ENCODE assay signal across 24 cellular contexts in genomic region chr10:79272353-79272752, GRCh38.
DNase-seq lines count a peak whose midpoint lies in the region; ATAC-seq, FAIRE-seq and TF ChIP-seq lines count a peak whose summit lies in the region.
"Had no signal": no experiment of that assay in that cellular context is flagged by ENCODE, and none has a peak within 500 bp of the region (broad histone marks: within the 10 kb centered on the region; RNA-seq: fewer than 3 reads in every experiment).

No MANE protein-coding gene starts in this region.

- WGBS in suprapubic skin = 84% methylated on average over 13 of the region's 13 CpGs

- intact Hi-C loops in left cardiac atrium (cut with DNase I) = loop anchor here in 1 of 2 donors (10.0 kb wide), 1 partner anchor 48 kb away; no protein-coding TSS in a partner anchor
- intact Hi-C loops in natural killer cell (cut with micrococcal nuclease) = no loop called here
- intact Hi-C loops in uterus (cut with DNase I; ENCODE audit: low total_unique reads) = no loop called here

- H3K27me3 ChIP-seq in cardiac muscle cell (no peaks in the 10 kb centered on the region), suprapubic skin (no peaks in the 10 kb centered on the region), uterus (no peaks in the 10 kb centered on the region)
- H3K27me3 ChIP-seq: adrenal gland, spleen had no signal

- no peak for TF ChIP-seq POLR2A in suprapubic skin (IDR thresholded peaks at IDR 0.05)
- TF ChIP-seq POLR2A in uterus (IDR thresholded peaks at IDR 0.05) = no peak

- H3K27ac Mint-ChIP-seq in activated T-helper 17 cell treated with anti-CD3 and anti-CD28 coated beads, Interleukin-2, amount 50 U/mL, for 72 hours = peak overlapping the region; percentile 54
- H3K27ac Mint-ChIP-seq in natural killer cell = no peak overlapping the region
- H3K27ac Mint-ChIP-seq: activated CD4-positive, alpha-beta T cell treated with anti-CD3 and anti-CD28 coated beads for 36 hours; nephron progenitor cell had no signal

- H3K27me3 Mint-ChIP-seq in activated T-helper 17 cell treated with anti-CD3 and anti-CD28 coated beads, Interleukin-2, amount 50 U/mL, for 72 hours = no peaks in the 10 kb centered on the region
- H3K27me3 Mint-ChIP-seq in natural killer cell (ENCODE audit: low read depth in 2 of 2) = no peaks in the 10 kb centered on the region
- H3K27me3 Mint-ChIP-seq: activated CD4-positive, alpha-beta T cell treated with anti-CD3 and anti-CD28 coated beads for 36 hours had no signal

- no peak for ATAC-seq in left cardiac atrium
- ATAC-seq in activated T-helper 17 cell treated with anti-CD3 and anti-CD28 coated beads, Interleukin-2, amount 50 U/mL, for 72 hours (replicated peaks) = no peak
- peak; percentile 5 to 63 (median 21) for ATAC-seq in natural killer cell
- ATAC-seq in HG03520 (IDR thresholded peaks at IDR 0.05; ENCODE audit: unreplicated experiment) = no peak
- ATAC-seq: activated CD4-positive, alpha-beta T cell treated with anti-CD3 and anti-CD28 coated beads for 36 hours; HCT116 had no signal

- H3K4me1 ChIP-seq in cardiac muscle cell (ENCODE audit: low read depth) = peaks cover 37% of the 10 kb centered on the region
- H3K4me1 ChIP-seq in suprapubic skin = peaks cover 86% of the 10 kb centered on the region
- H3K4me1 ChIP-seq in uterus = peaks cover 0 to 20% of the 10 kb centered on the region in 2 donors

- FAIRE-seq in HTR-8/SVneo (lab: Jason Lieb, UNC) = no peak

- TF ChIP-seq CTCF in cardiac muscle cell (IDR thresholded peaks at IDR 0.05; ENCODE audit: low read depth, low read length) (no peak), natural killer cell (IDR thresholded peaks at IDR 0.05) (no peak), suprapubic skin (IDR thresholded peaks at IDR 0.05) (no peak), uterus (IDR thresholded peaks at IDR 0.05) (no peak)

- no peak overlapping the region for H3K4me3 Mint-ChIP-seq in activated T-helper 17 cell treated with anti-CD3 and anti-CD28 coated beads, Interleukin-2, amount 50 U/mL, for 72 hours
- H3K4me3 Mint-ChIP-seq in natural killer cell = no peak overlapping the region
- H3K4me3 Mint-ChIP-seq: activated CD4-positive, alpha-beta T cell treated with anti-CD3 and anti-CD28 coated beads for 36 hours; nephron progenitor cell had no signal

- H3K36me3 ChIP-seq in cardiac muscle cell = peaks cover 8% of the 10 kb centered on the region
- H3K36me3 ChIP-seq in suprapubic skin = peaks cover 13% of the 10 kb centered on the region
- H3K36me3 ChIP-seq in uterus = no peaks in the 10 kb centered on the region

- TF ChIP-seq EP300 in suprapubic skin (IDR thresholded peaks at IDR 0.05) = no peak

- H3K9me3 ChIP-seq in cardiac muscle cell (ENCODE audit: low read depth) (no peaks in the 10 kb centered on the region), suprapubic skin (no peaks in the 10 kb centered on the region), uterus (no peaks in the 10 kb centered on the region)
- H3K9me3 ChIP-seq: adrenal gland, prostate gland, spleen had no signal

- no peak overlapping the region for H3K4me3 ChIP-seq in cardiac muscle cell
- H3K4me3 ChIP-seq in suprapubic skin = no peak overlapping the region
- no peak overlapping the region for H3K4me3 ChIP-seq in uterus
- H3K4me3 ChIP-seq: adrenal gland, prostate gland, spleen had no signal

- peaks cover 24% of the 10 kb centered on the region for H3K36me3 Mint-ChIP-seq in activated T-helper 17 cell treated with anti-CD3 and anti-CD28 coated beads, Interleukin-2, amount 50 U/mL, for 72 hours (ENCODE audit: low read depth)
- H3K36me3 Mint-ChIP-seq in natural killer cell = no peaks in the 10 kb centered on the region

- peaks cover 11% of the 10 kb centered on the region for H3K4me1 Mint-ChIP-seq in activated T-helper 17 cell treated with anti-CD3 and anti-CD28 coated beads, Interleukin-2, amount 50 U/mL, for 72 hours
- peaks cover 44 to 62% of the 10 kb centered on the region in 2 donors for H3K4me1 Mint-ChIP-seq in natural killer cell

- DNase-seq in cardiac muscle cell (ENCODE audit: low read depth in 1 of 2, low spot score in 1 of 2) (no peak), left cardiac atrium (no peak), natural killer cell (no peak), suprapubic skin (ENCODE audit: low spot score in 2 of 2) (no peak), uterus (no peak), HTR-8/SVneo (ENCODE audit: insufficient read length, low spot score) (no peak)
- DNase-seq: activated CD4-positive, alpha-beta T cell treated with anti-CD3 and anti-CD28 coated beads for 36 hours; activated CD8-positive, alpha-beta memory T cell treated with anti-CD3 and anti-CD28 coated beads, Interleukin-2, amount 50 U/mL, for 48 hours; activated gamma-delta T cell treated with Interleukin-2 at 50 U/mL for 16 hours; adrenal gland; erythroblast; foreskin melanocyte; mesenchymal stem cell; NCI-H1436 treated with DMSO at 0.1 percent for 48 hours; NCI-H526 treated with DMSO at 0.1 percent for 48 hours; nephron progenitor cell; spleen; stimulated activated CD4-positive, alpha-beta T cell treated with anti-CD3 and anti-CD28 coated beads, Interleukin-4, amount 100 ng/mL, for 24 hours; SW 1271 had no signal

- no peaks in the 10 kb centered on the region for H3K9me3 Mint-ChIP-seq in activated T-helper 17 cell treated with anti-CD3 and anti-CD28 coated beads, Interleukin-2, amount 50 U/mL, for 72 hours
- no peaks in the 10 kb centered on the region for H3K9me3 Mint-ChIP-seq in natural killer cell
- H3K9me3 Mint-ChIP-seq: nephron progenitor cell had no signal

- peak overlapping the region; percentile 30 for H3K27ac ChIP-seq in cardiac muscle cell
- peak overlapping the region; percentile 89 for H3K27ac ChIP-seq in suprapubic skin
- H3K27ac ChIP-seq in uterus = peak overlapping the region in 1 of 2 donors; percentile 68
- H3K27ac ChIP-seq: C4-2B had no signal

Comparison
In these comparisons a context has a peak if more than half of its experiments do, and no peak if none do; other contexts are left out.
1. ATAC-seq: peak in natural killer cell (3 of 3); none in left cardiac atrium (0 of 2), activated T-helper 17 cell treated with anti-CD3 and anti-CD28 coated beads, Interleukin-2, amount 50 U/mL, for 72 hours (single experiment) and HG03520 (single experiment).